Comparison of ENCODE assay signal across 19 cellular contexts in genomic region chr20:14984768-14985622, GRCh38.
DNase-seq lines count a peak whose midpoint lies in the region; ATAC-seq, FAIRE-seq and TF ChIP-seq lines count a peak whose summit lies in the region.
"Had no signal": no experiment of that assay in that cellular context is flagged by ENCODE, and none has a peak within 500 bp of the region (broad histone marks: within the 10 kb centered on the region; RNA-seq: fewer than 3 reads in every experiment).

No MANE protein-coding gene starts in this region.

- no peak overlapping the region for H4K91ac ChIP-seq in trophoblast cell (ENCODE audit: low read depth, low read length)

- H3K4ac ChIP-seq in trophoblast cell (ENCODE audit: low read depth, low read length): no peak overlapping the region

- H3K27ac ChIP-seq in A549: peak overlapping the region; percentile 89 to 90
- no peak overlapping the region for H3K27ac ChIP-seq in gastroesophageal sphincter
- peak overlapping the region; percentile 25 to 55 for H3K27ac ChIP-seq in mucosa of rectum (ENCODE audit: low read depth in 2 of 2, low read length in 2 of 2)
- no peak overlapping the region for H3K27ac ChIP-seq in trophoblast cell (ENCODE audit: low read depth, low read length)
- H3K27ac ChIP-seq: HL-60, RWPE1, testis had no signal

- H3K4me3 ChIP-seq in A549 (no peak overlapping the region), gastroesophageal sphincter (no peak overlapping the region), mucosa of rectum (ENCODE audit: low read length in 2 of 2) (no peak overlapping the region), trophoblast cell (ENCODE audit: low read depth, low read length) (no peak overlapping the region)
- H3K4me3 ChIP-seq: testis had no signal

- H3K79me2 ChIP-seq in trophoblast cell (ENCODE audit: control insufficient read depth, insufficient read depth, low read length, poor library complexity): no peaks in the 10 kb centered on the region

- TF ChIP-seq RAD21 in A549 (conservative IDR thresholded peaks at IDR 0.05 in 1 of 2, IDR thresholded peaks at IDR 0.05 in 1 of 2): peak in 1 of 2 experiments; percentile 27; a peak in 1 of 5 replicates

- H3K79me1 ChIP-seq in trophoblast cell (ENCODE audit: low read length): no peaks in the 10 kb centered on the region

- H4K12ac ChIP-seq in trophoblast cell (ENCODE audit: low read depth, low read length): no peak overlapping the region

- H2BK12ac ChIP-seq in trophoblast cell (ENCODE audit: low read length): no peak overlapping the region

- no peak overlapping the region for H2BK120ac ChIP-seq in trophoblast cell (ENCODE audit: insufficient read depth, low read length, poor library complexity)

- H3K4me2 ChIP-seq in A549: peak overlapping the region; percentile 62
- H3K4me2 ChIP-seq in trophoblast cell (ENCODE audit: low read length): no peak overlapping the region

- H3K36me3 ChIP-seq in gastroesophageal sphincter: no peaks in the 10 kb centered on the region
- H3K36me3 ChIP-seq in mucosa of rectum (ENCODE audit: control insufficient read depth in 2 of 2, insufficient read depth in 2 of 2, low read length in 2 of 2): no peaks in the 10 kb centered on the region
- H3K36me3 ChIP-seq in trophoblast cell (ENCODE audit: control insufficient read depth in 1 of 2, insufficient read depth in 2 of 2, low read length in 2 of 2): no peaks in the 10 kb centered on the region

- CTCF ChIA-PET in A549 (lab: Yijun Ruan, JAX): no interaction called here

- POLR2A ChIA-PET in A549 (lab: Yijun Ruan, JAX): no interaction called here

- H2AFZ ChIP-seq in trophoblast cell (ENCODE audit: insufficient read depth, low read length, poor library complexity): no peak overlapping the region

- no peak overlapping the region for H3K18ac ChIP-seq in trophoblast cell (ENCODE audit: low read length)

- H3K9ac ChIP-seq in mucosa of rectum (ENCODE audit: low read depth in 1 of 2, low read length in 2 of 2) (no peak overlapping the region), trophoblast cell (ENCODE audit: low read length) (no peak overlapping the region)

- peaks cover 32% of the 10 kb centered on the region for H3K4me1 ChIP-seq in A549
- H3K4me1 ChIP-seq in gastroesophageal sphincter: no peaks in the 10 kb centered on the region
- H3K4me1 ChIP-seq in mucosa of rectum (ENCODE audit: control insufficient read depth in 2 of 2, insufficient read depth in 2 of 2, low read length in 2 of 2): peaks cover 5 to 15% of the 10 kb centered on the region in 2 donors
- H3K4me1 ChIP-seq in trophoblast cell (ENCODE audit: control insufficient read depth in 1 of 2, insufficient read depth in 2 of 2, low read length in 2 of 2): no peaks in the 10 kb centered on the region
- H3K4me1 ChIP-seq: testis had no signal

- no peak overlapping the region for H4K8ac ChIP-seq in trophoblast cell (ENCODE audit: low read depth, low read length)

- H2BK5ac ChIP-seq in trophoblast cell (ENCODE audit: low read depth, low read length, poor library complexity): no peak overlapping the region

- TF ChIP-seq CTCF in A549 (IDR thresholded peaks at IDR 0.05) (no peak), gastroesophageal sphincter (IDR thresholded peaks at IDR 0.05) (no peak)

- H2AK5ac ChIP-seq in trophoblast cell (ENCODE audit: low read length): no peak overlapping the region

- TF ChIP-seq EP300 in A549 (IDR thresholded peaks at IDR 0.05) (peak; percentile 68 to 81; a peak in 3 of 5 replicates), gastroesophageal sphincter (IDR thresholded peaks at IDR 0.05) (no peak)

- DNase-seq in A549 (ENCODE audit: low read depth in 1 of 2, low spot score in 1 of 2): peak in 1 of 2 experiments; percentile 90
- DNase-seq in RCC 7860 (ENCODE audit: low spot score): peak; percentile 86
- DNase-seq in amniotic stem cell (lab: John Stamatoyannopoulos, UW): no peak
- no peak for DNase-seq in trophoblast cell
- DNase-seq in RPMI8226: no peak
- no peak for DNase-seq in stimulated activated CD4-positive, alpha-beta T cell treated with anti-CD3 and anti-CD28 coated beads, Interleukin-2, amount 100 ng/mL, for 48 hours
- DNase-seq: activated CD8-positive, alpha-beta memory T cell treated with anti-CD3 and anti-CD28 coated beads, Interleukin-2, amount 50 U/mL, for 4 hours; activated naive CD4-positive, alpha-beta T cell treated with anti-CD3 and anti-CD28 coated beads, Interleukin-2, amount 50 U/mL, for 16 hours; caudate nucleus; NCI-H187 treated with DMSO at 0.1 percent for 48 hours; posterior cingulate gyrus; testis had no signal

- TF ChIP-seq POLR2A in A549 (IDR thresholded peaks at IDR 0.05; ENCODE audit: low read length): no peak
- TF ChIP-seq POLR2A in gastroesophageal sphincter (IDR thresholded peaks at IDR 0.05): no peak

- ATAC-seq in A549 (peak; percentile 44 to 63), gastroesophageal sphincter (peak; percentile 22)
- ATAC-seq: activated CD4-positive, CD25-positive, alpha-beta regulatory T cell treated with anti-CD3 and anti-CD28 coated beads, Interleukin-2, amount 50 U/mL, for 24 hours had no signal

- H3K27me3 ChIP-seq in gastroesophageal sphincter: no peaks in the 10 kb centered on the region
- no peaks in the 10 kb centered on the region for H3K27me3 ChIP-seq in mucosa of rectum (ENCODE audit: control insufficient read depth in 2 of 2, insufficient read depth in 2 of 2, low read length in 2 of 2)
- no peaks in the 10 kb centered on the region for H3K27me3 ChIP-seq in trophoblast cell (ENCODE audit: insufficient read depth, low read length)
- H3K27me3 ChIP-seq: testis had no signal

- WGBS in A549 (ENCODE audit: missing lambda C conversion rate): 35% methylated on average over 4 of the region's 4 CpGs
- 57 to 69% methylated on average over 4 of the region's 4 CpGs for WGBS in gastroesophageal sphincter (ENCODE audit: low coverage in 1 of 2), 2 donors
- no CpG with 5 or more reads among the region's 4 CpGs for WGBS in trophoblast cell (ENCODE audit: extremely low coverage, insufficient coverage, insufficient read length)

- peak; percentile 86 for FAIRE-seq in A549 (lab: Jason Lieb, UNC)
- FAIRE-seq in RCC 7860 (lab: Jason Lieb, UNC): peak; percentile 67
- FAIRE-seq: frontal cortex, GM12892 had no signal

- no peak overlapping the region for H3K14ac ChIP-seq in trophoblast cell (ENCODE audit: low read length)

- H3K23ac ChIP-seq in trophoblast cell (ENCODE audit: low read length): no peak overlapping the region

- H3K9me3 ChIP-seq in A549 (peaks cover 51% of the 10 kb centered on the region), gastroesophageal sphincter (peaks cover 0 to 5% (median 0%) of the 10 kb centered on the region in 3 donors), mucosa of rectum (ENCODE audit: control insufficient read depth in 2 of 2, low read length in 2 of 2) (no peaks in the 10 kb centered on the region), trophoblast cell (ENCODE audit: insufficient read depth, low read depth, low read length) (peaks cover 6% of the 10 kb centered on the region)
- H3K9me3 ChIP-seq: testis had no signal

TF ChIP-seq in A549, 52 proteins besides CTCF, POLR2A, EP300 and RAD21 (continues in another document):
- TF ChIP-seq BHLHE40 (IDR thresholded peaks at IDR 0.05; ENCODE audit: low read depth, low read length) (no peak), NPAS2 (CRISPR knock-in tag; IDR thresholded peaks at IDR 0.05; ENCODE audit: borderline replicate concordance) (no peak), FOSB (CRISPR knock-in tag; IDR thresholded peaks at IDR 0.05) (no peak), KDM5A (IDR thresholded peaks at IDR 0.05) (no peak), ATOH8 (CRISPR knock-in tag; IDR thresholded peaks at IDR 0.05; ENCODE audit: low read depth) (no peak), SMC3 (IDR thresholded peaks at IDR 0.05) (peak; percentile 13; the same call in 1 of the 3 replicates), MAX (IDR thresholded peaks at IDR 0.05) (peak; percentile 15; the same call in 1 of the 2 replicates), MYC (IDR thresholded peaks at IDR 0.05; ENCODE audit: borderline replicate concordance, low read length) (no peak), ZC3H11A (IDR thresholded peaks at IDR 0.05) (no peak), CHD2 (IDR thresholded peaks at IDR 0.05; ENCODE audit: low read length, partially characterized antibody) (no peak), FOSL2 (IDR thresholded peaks at IDR 0.05) (no peak), FOSL2 (CRISPR knock-in tag; IDR thresholded peaks at IDR 0.05) (peak; percentile 75), HEYL (CRISPR knock-in tag; IDR thresholded peaks at IDR 0.05) (no peak), RFX5 (IDR thresholded peaks at IDR 0.05) (no peak), RNF2 (IDR thresholded peaks at IDR 0.05; ENCODE audit: borderline replicate concordance, low read depth) (no peak), MAFK (IDR thresholded peaks at IDR 0.05; ENCODE audit: partially characterized antibody) (no peak), ELK1 (IDR thresholded peaks at IDR 0.05; ENCODE audit: low read depth, low read length) (no peak), NR3C1 (IDR thresholded peaks at IDR 0.05) (no peak), EHF (CRISPR knock-in tag; IDR thresholded peaks at IDR 0.05) (no peak), EHMT2 (IDR thresholded peaks at IDR 0.05; ENCODE audit: low read depth) (no peak), CBX2 (IDR thresholded peaks at IDR 0.05; ENCODE audit: borderline replicate concordance, low read depth) (no peak), CHD4 (IDR thresholded peaks at IDR 0.05; ENCODE audit: borderline replicate concordance) (no peak)

Comparison
In these comparisons a context has a peak if more than half of its experiments do, and no peak if none do; other contexts are left out.
1. H3K27ac ChIP-seq: peak in A549 (2 of 2) and mucosa of rectum (2 of 2); none in gastroesophageal sphincter (0 of 4) and trophoblast cell (single experiment).